In the genomic region with DNA sequence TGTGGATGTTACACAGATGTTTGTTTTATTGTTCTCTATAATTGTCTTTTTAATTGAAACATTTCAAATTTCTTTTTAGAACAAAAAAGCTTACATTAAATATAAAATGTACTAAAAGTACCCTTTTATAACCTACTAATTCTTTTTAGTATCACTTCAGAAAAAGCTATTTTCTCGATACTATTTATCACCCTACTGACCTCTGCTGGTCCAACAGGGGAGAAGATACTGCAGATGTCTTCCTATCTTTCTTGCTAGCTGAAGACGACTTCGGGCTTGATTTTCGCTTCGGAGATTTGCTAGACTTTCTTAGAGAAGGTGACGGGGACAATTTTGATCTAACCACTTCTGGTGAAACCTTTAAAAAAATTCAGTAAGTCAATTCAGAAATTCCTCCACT, we compare ENCODE assay signal across 10 cellular contexts. TPM values are rescaled to one million over a fixed set of nuclear protein-coding genes. Genes with fewer than 3 reads are reported as not detected.
DNase-seq lines count a peak whose midpoint lies in the region; ATAC-seq and TF ChIP-seq lines count a peak whose summit lies in the region.
"Had no signal": no experiment of that assay in that cellular context is flagged by ENCODE, and none has a peak within 500 bp of the region (broad histone marks: within the 10 kb centered on the region; RNA-seq: fewer than 3 reads in every experiment).

No MANE protein-coding gene starts in this region.

- H3K4me1 Mint-ChIP-seq in naive thymus-derived CD8-positive, alpha-beta T cell = peaks cover 0 to 3% (median under 1%) of the 10 kb centered on the region in 4 donors
- peaks cover 2 to 8% of the 10 kb centered on the region in 2 donors for H3K4me1 Mint-ChIP-seq in stimulated activated naive B cell treated with anti-CD40 and anti-IgM and Interleukin-4, amounts not matched to agents 10 μg/mL and 1 μg/mL and 100 μg/mL, for 72 hours

- TF ChIP-seq CTCF in cardiac muscle cell (IDR thresholded peaks at IDR 0.05; ENCODE audit: low read depth, low read length) (peak; percentile 30), fibroblast of villous mesenchyme (IDR thresholded peaks at IDR 0.05; ENCODE audit: insufficient read depth, low read depth, low read length) (peak; percentile 33)

- no peaks in the 10 kb centered on the region for H3K27me3 ChIP-seq in cardiac muscle cell

- no peaks in the 10 kb centered on the region for H3K4me1 ChIP-seq in cardiac muscle cell (ENCODE audit: low read depth)

- no peaks in the 10 kb centered on the region for H3K9me3 Mint-ChIP-seq in naive thymus-derived CD8-positive, alpha-beta T cell
- no peaks in the 10 kb centered on the region for H3K9me3 Mint-ChIP-seq in stimulated activated naive B cell treated with anti-CD40 and anti-IgM and Interleukin-4, amounts not matched to agents 10 μg/mL and 1 μg/mL and 100 μg/mL, for 72 hours

- no peak overlapping the region for H3K4me3 ChIP-seq in cardiac muscle cell
- H3K4me3 ChIP-seq in fibroblast of villous mesenchyme (ENCODE audit: low read depth, low read length) = no peak overlapping the region

- H3K36me3 ChIP-seq in cardiac muscle cell = peaks cover 47% of the 10 kb centered on the region

- DNase-seq in cardiac muscle cell (ENCODE audit: low read depth in 1 of 2, low spot score in 1 of 2) (no peak), Right ventricle myocardium inferior (ENCODE audit: missing footprints) (no peak), RKO (ENCODE audit: low spot score) (peak; percentile 28), fibroblast of villous mesenchyme (ENCODE audit: low read depth) (peak; percentile 4), SHP77 treated with DMSO at 0.1 percent for 48 hours (lab: John Stamatoyannopoulos, UW) (no peak)
- no peak for DNase-seq in naive thymus-derived CD8-positive, alpha-beta T cell
- no peak for DNase-seq in stimulated activated naive B cell treated with anti-CD40 and anti-IgM and Interleukin-4, amounts not matched to agents 10 μg/mL and 1 μg/mL and 100 μg/mL, for 72 hours
- DNase-seq: Karpas-422, T-helper 17 cell had no signal

- peaks cover 6 to 79% (median 23%) of the 10 kb centered on the region in 3 donors for H3K36me3 Mint-ChIP-seq in naive thymus-derived CD8-positive, alpha-beta T cell
- peaks cover 22 to 44% of the 10 kb centered on the region in 2 donors for H3K36me3 Mint-ChIP-seq in stimulated activated naive B cell treated with anti-CD40 and anti-IgM and Interleukin-4, amounts not matched to agents 10 μg/mL and 1 μg/mL and 100 μg/mL, for 72 hours

- no peaks in the 10 kb centered on the region for H3K27me3 Mint-ChIP-seq in naive thymus-derived CD8-positive, alpha-beta T cell
- H3K27me3 Mint-ChIP-seq in stimulated activated naive B cell treated with anti-CD40 and anti-IgM and Interleukin-4, amounts not matched to agents 10 μg/mL and 1 μg/mL and 100 μg/mL, for 72 hours = no peaks in the 10 kb centered on the region
- H3K27me3 Mint-ChIP-seq: T-helper 17 cell had no signal

- H3K27ac Mint-ChIP-seq in naive thymus-derived CD8-positive, alpha-beta T cell = no peak overlapping the region
- no peak overlapping the region for H3K27ac Mint-ChIP-seq in stimulated activated naive B cell treated with anti-CD40 and anti-IgM and Interleukin-4, amounts not matched to agents 10 μg/mL and 1 μg/mL and 100 μg/mL, for 72 hours
- H3K27ac Mint-ChIP-seq: T-helper 17 cell had no signal

- intact Hi-C loops in Right ventricle myocardium inferior (cut with DNase I) = no loop called here

- no peak overlapping the region for H3K4me3 Mint-ChIP-seq in naive thymus-derived CD8-positive, alpha-beta T cell
- no peak overlapping the region for H3K4me3 Mint-ChIP-seq in stimulated activated naive B cell treated with anti-CD40 and anti-IgM and Interleukin-4, amounts not matched to agents 10 μg/mL and 1 μg/mL and 100 μg/mL, for 72 hours
- H3K4me3 Mint-ChIP-seq: T-helper 17 cell had no signal

- ATAC-seq in Right ventricle myocardium inferior (no peak), GM21360 (IDR thresholded peaks at IDR 0.05; ENCODE audit: unreplicated experiment) (no peak)
- ATAC-seq in naive thymus-derived CD8-positive, alpha-beta T cell = no peak
- no peak for ATAC-seq in stimulated activated naive B cell treated with anti-CD40 and anti-IgM and Interleukin-4, amounts not matched to agents 10 μg/mL and 1 μg/mL and 100 μg/mL, for 72 hours (replicated peaks)
- ATAC-seq: T-helper 17 cell had no signal

- H3K9me3 ChIP-seq in cardiac muscle cell (ENCODE audit: low read depth) = no peaks in the 10 kb centered on the region

- POLR2A ChIA-PET in naive thymus-derived CD8-positive, alpha-beta T cell (lab: Charles Lee) = no interaction called here

- H3K27ac ChIP-seq in cardiac muscle cell = no peak overlapping the region

RNA-seq across cellular contexts. Expression of gene ZC3H13, which starts 42.4 kb away (rescaled TPM):
- 12.5 and 20.0 TPM in 2 replicates for total RNA-seq in cardiac muscle cell
- polyA plus RNA-seq in cardiac muscle cell = 55.2 and 72.2 TPM in 2 replicates
- 40.3 TPM for total RNA-seq in Right ventricle myocardium inferior
- total RNA-seq in fibroblast of villous mesenchyme = 16.1 and 21.2 TPM in 2 replicates
- total RNA-seq in naive thymus-derived CD8-positive, alpha-beta T cell = 10 to 100 TPM; 56.2 to 70.8 TPM
- 10 to 100 TPM; 21.2 to 48.4 (median 35.9) TPM for polyA plus RNA-seq in naive thymus-derived CD8-positive, alpha-beta T cell

Comparison
In these comparisons a context has a peak if more than half of its experiments do, and no peak if none do; other contexts are left out.
1. DNase-seq: peak in RKO (single experiment) and fibroblast of villous mesenchyme (single experiment); none in cardiac muscle cell (0 of 2), Right ventricle myocardium inferior (single experiment), SHP77 treated with DMSO at 0.1 percent for 48 hours (single experiment), naive thymus-derived CD8-positive, alpha-beta T cell (0 of 10) and stimulated activated naive B cell treated with anti-CD40 and anti-IgM and Interleukin-4, amounts not matched to agents 10 μg/mL and 1 μg/mL and 100 μg/mL, for 72 hours (single experiment).